Comparison of ENCODE assay signal across 15 cellular contexts in genomic region chr9:124292696-124293593, GRCh38. TPM values are rescaled to one million over a fixed set of nuclear protein-coding genes. Genes with fewer than 3 reads are reported as not detected.
A peak's percentile ranks its signal among the peaks of the same experiment; 100 is the strongest.
DNase-seq lines count a peak whose midpoint lies in the region; ATAC-seq and TF ChIP-seq lines count a peak whose summit lies in the region.
"Had no signal": no experiment of that assay in that cellular context is flagged by ENCODE, and none has a peak within 500 bp of the region (broad histone marks: within the 10 kb centered on the region; RNA-seq: fewer than 3 reads in every experiment).

No MANE protein-coding gene starts in this region.

- no peaks in the 10 kb centered on the region for H3K9me3 Mint-ChIP-seq in activated CD4-positive, alpha-beta memory T cell treated with anti-CD3 and anti-CD28 coated beads for 36 hours
- no peaks in the 10 kb centered on the region for H3K9me3 Mint-ChIP-seq in activated CD4-positive, alpha-beta memory T cell treated with anti-CD3 and anti-CD28 coated beads, Interleukin-2, amount 10 ng/mL, durations not matched to agents 7 days and 5 days
- no peaks in the 10 kb centered on the region for H3K9me3 Mint-ChIP-seq in activated naive CD8-positive, alpha-beta T cell (ENCODE audit: low read depth)
- no peaks in the 10 kb centered on the region for H3K9me3 Mint-ChIP-seq in GM23338
- H3K9me3 Mint-ChIP-seq: neural crest cell had no signal

- H3K4me3 Mint-ChIP-seq in activated CD4-positive, alpha-beta memory T cell treated with anti-CD3 and anti-CD28 coated beads for 36 hours, result peak overlapping the region; percentile 4
- no peak overlapping the region for H3K4me3 Mint-ChIP-seq in activated CD4-positive, alpha-beta memory T cell treated with anti-CD3 and anti-CD28 coated beads, Interleukin-2, amount 10 ng/mL, durations not matched to agents 7 days and 5 days
- peak overlapping the region; percentile 64 for H3K4me3 Mint-ChIP-seq in activated naive CD8-positive, alpha-beta T cell
- no peak overlapping the region for H3K4me3 Mint-ChIP-seq in GM23338
- H3K4me3 Mint-ChIP-seq: neural crest cell had no signal

- H3K79me2 ChIP-seq in GM23338 (replicated peaks; ENCODE audit: insufficient read depth) (no peaks in the 10 kb centered on the region), PC-3 (ENCODE audit: low read length) (peaks cover 46% of the 10 kb centered on the region)

- CTCF ChIA-PET in activated CD4-positive, alpha-beta memory T cell treated with anti-CD3 and anti-CD28 coated beads for 36 hours (lab: Charles Lee), result interaction anchor here (1.4 to 2.6 kb wide), 3 partner anchors 27 to 166 kb away, joined by 3 to 14 read pairs (median 8); no protein-coding TSS in a partner anchor
- CTCF ChIA-PET in activated CD4-positive, alpha-beta memory T cell treated with anti-CD3 and anti-CD28 coated beads, Interleukin-2, amount 10 ng/mL, durations not matched to agents 7 days and 5 days (lab: Charles Lee), result interaction anchor here (1.0 kb wide), 1 partner anchor 166 kb away, joined by 4 read pairs; no protein-coding TSS in a partner anchor
- CTCF ChIA-PET in PC-3 (lab: Charles Lee), result no interaction called here

- ATAC-seq in lower lobe of right lung (no peak), upper lobe of right lung (no peak), GM23338 (no peak), PC-3 (no peak)
- ATAC-seq: gastrocnemius medialis had no signal

- H3K9me2 ChIP-seq in GM23338 (ENCODE audit: insufficient read depth) (no peaks in the 10 kb centered on the region), PC-3 (replicated peaks; ENCODE audit: low read length) (no peaks in the 10 kb centered on the region)

- no peaks in the 10 kb centered on the region for H3K9me3 ChIP-seq in lower lobe of right lung
- no peaks in the 10 kb centered on the region for H3K9me3 ChIP-seq in upper lobe of right lung
- H3K9me3 ChIP-seq in PC-3 (ENCODE audit: low read length), result no peaks in the 10 kb centered on the region
- H3K9me3 ChIP-seq: gastrocnemius medialis, transverse colon had no signal

- no peak overlapping the region for H3K9ac ChIP-seq in PC-3 (ENCODE audit: low read length)

- no peaks in the 10 kb centered on the region for H3F3A ChIP-seq in GM23338 (replicated peaks; ENCODE audit: low read depth)
- no peaks in the 10 kb centered on the region for H3F3A ChIP-seq in PC-3 (ENCODE audit: low read length, unreplicated experiment)

- intact Hi-C loops in activated CD4-positive, alpha-beta memory T cell treated with anti-CD3 and anti-CD28 coated beads for 36 hours (cut with micrococcal nuclease), result no loop called here
- intact Hi-C loops in lower lobe of right lung (cut with DNase I), result no loop called here
- intact Hi-C loops in upper lobe of right lung (cut with DNase I), result no loop called here
- intact Hi-C loops in PC-3 (cut with micrococcal nuclease), result no loop called here

- no peak overlapping the region for H2AFZ ChIP-seq in GM23338
- no peak overlapping the region for H2AFZ ChIP-seq in PC-3 (ENCODE audit: low read length)

- H3K27me3 Mint-ChIP-seq in activated CD4-positive, alpha-beta memory T cell treated with anti-CD3 and anti-CD28 coated beads for 36 hours, result no peaks in the 10 kb centered on the region
- no peaks in the 10 kb centered on the region for H3K27me3 Mint-ChIP-seq in activated CD4-positive, alpha-beta memory T cell treated with anti-CD3 and anti-CD28 coated beads, Interleukin-2, amount 10 ng/mL, durations not matched to agents 7 days and 5 days
- H3K27me3 Mint-ChIP-seq in activated naive CD8-positive, alpha-beta T cell, result peaks cover 1% of the 10 kb centered on the region
- H3K27me3 Mint-ChIP-seq in GM23338 (ENCODE audit: insufficient read depth, low read depth, poor library complexity), result peaks cover 9% of the 10 kb centered on the region

- H3K36me3 Mint-ChIP-seq in activated CD4-positive, alpha-beta memory T cell treated with anti-CD3 and anti-CD28 coated beads for 36 hours, result peaks cover 3% of the 10 kb centered on the region
- H3K36me3 Mint-ChIP-seq in activated CD4-positive, alpha-beta memory T cell treated with anti-CD3 and anti-CD28 coated beads, Interleukin-2, amount 10 ng/mL, durations not matched to agents 7 days and 5 days (ENCODE audit: low read depth), result peaks cover 2% of the 10 kb centered on the region
- H3K36me3 Mint-ChIP-seq in activated naive CD8-positive, alpha-beta T cell, result peaks cover 2% of the 10 kb centered on the region
- H3K36me3 Mint-ChIP-seq in GM23338 (ENCODE audit: low read depth), result no peaks in the 10 kb centered on the region; the same call in 2 of the 3 replicates

- DNase-seq in activated CD4-positive, alpha-beta memory T cell treated with anti-CD3 and anti-CD28 coated beads for 36 hours, result no peak
- DNase-seq in activated CD4-positive, alpha-beta memory T cell treated with anti-CD3 and anti-CD28 coated beads, Interleukin-2, amount 10 ng/mL, durations not matched to agents 7 days and 5 days, result no peak
- DNase-seq in lower lobe of right lung (no peak), upper lobe of right lung (no peak), GM23338 (ENCODE audit: low spot score) (no peak), PC-3 (no peak), HuH-7.5 (ENCODE audit: low spot score) (no peak)
- DNase-seq: gastrocnemius medialis, kidney, NCI-H1105, NCI-H446, T-helper 9 cell, transverse colon had no signal

- peaks cover 81% of the 10 kb centered on the region for H3K4me1 ChIP-seq in lower lobe of right lung
- peaks cover 91% of the 10 kb centered on the region for H3K4me1 ChIP-seq in upper lobe of right lung
- H3K4me1 ChIP-seq in GM23338 (ENCODE audit: insufficient read depth), result no peaks in the 10 kb centered on the region
- peaks cover 32% of the 10 kb centered on the region for H3K4me1 ChIP-seq in PC-3 (ENCODE audit: insufficient read depth, low read length)

- peaks cover 28% of the 10 kb centered on the region for H3K4me1 Mint-ChIP-seq in activated CD4-positive, alpha-beta memory T cell treated with anti-CD3 and anti-CD28 coated beads for 36 hours (ENCODE audit: low read depth)
- H3K4me1 Mint-ChIP-seq in activated CD4-positive, alpha-beta memory T cell treated with anti-CD3 and anti-CD28 coated beads, Interleukin-2, amount 10 ng/mL, durations not matched to agents 7 days and 5 days, result peaks cover 39% of the 10 kb centered on the region
- peaks cover 33% of the 10 kb centered on the region for H3K4me1 Mint-ChIP-seq in activated naive CD8-positive, alpha-beta T cell (ENCODE audit: low read depth)
- H3K4me1 Mint-ChIP-seq in GM23338, result peaks cover 18% of the 10 kb centered on the region

- H3K27me3 ChIP-seq in lower lobe of right lung (ENCODE audit: low read depth) (no peaks in the 10 kb centered on the region), upper lobe of right lung (no peaks in the 10 kb centered on the region), GM23338 (ENCODE audit: insufficient read depth) (no peaks in the 10 kb centered on the region), PC-3 (ENCODE audit: low read length) (no peaks in the 10 kb centered on the region)
- H3K27me3 ChIP-seq: gastrocnemius medialis, transverse colon had no signal

- BruUV-seq in PC-3 (replicated peaks; lab: Mats Ljungman, UMichigan), result no TSS peak

- H3K36me3 ChIP-seq in lower lobe of right lung (no peaks in the 10 kb centered on the region), upper lobe of right lung (no peaks in the 10 kb centered on the region), GM23338 (ENCODE audit: insufficient read depth) (no peaks in the 10 kb centered on the region), PC-3 (ENCODE audit: low read depth, low read length) (no peaks in the 10 kb centered on the region)
- H3K36me3 ChIP-seq: gastrocnemius medialis, transverse colon had no signal

- no peak overlapping the region for H3K27ac Mint-ChIP-seq in activated CD4-positive, alpha-beta memory T cell treated with anti-CD3 and anti-CD28 coated beads for 36 hours
- no peak overlapping the region for H3K27ac Mint-ChIP-seq in activated CD4-positive, alpha-beta memory T cell treated with anti-CD3 and anti-CD28 coated beads, Interleukin-2, amount 10 ng/mL, durations not matched to agents 7 days and 5 days
- peak overlapping the region; percentile 47 for H3K27ac Mint-ChIP-seq in activated naive CD8-positive, alpha-beta T cell
- no peak overlapping the region for H3K27ac Mint-ChIP-seq in GM23338

- TF ChIP-seq CTCF in lower lobe of right lung (IDR thresholded peaks at IDR 0.05) (no peak), upper lobe of right lung (IDR thresholded peaks at IDR 0.05) (no peak), GM23338 (conservative IDR thresholded peaks at IDR 0.05; ENCODE audit: low read depth in 2 of 2) (no peak), PC-3 (conservative IDR thresholded peaks at IDR 0.05; ENCODE audit: low read depth, low read length) (no peak)

- H3K27ac ChIP-seq in lower lobe of right lung, result peak overlapping the region; percentile 24
- peak overlapping the region; percentile 36 for H3K27ac ChIP-seq in upper lobe of right lung
- no peak overlapping the region for H3K27ac ChIP-seq in GM23338 (ENCODE audit: low read depth)
- no peak overlapping the region for H3K27ac ChIP-seq in PC-3 (ENCODE audit: low read length)
- H3K27ac ChIP-seq: gastrocnemius medialis had no signal

- H3K4me2 ChIP-seq in GM23338 (no peak overlapping the region), PC-3 (ENCODE audit: low read length) (no peak overlapping the region)

- H4K20me1 ChIP-seq in GM23338 (replicated peaks; ENCODE audit: insufficient read depth) (no peaks in the 10 kb centered on the region; the same call in 1 of the 2 replicates), PC-3 (ENCODE audit: low read length) (no peaks in the 10 kb centered on the region)

- H3K4me3 ChIP-seq in lower lobe of right lung, result peak overlapping the region; percentile 28
- H3K4me3 ChIP-seq in upper lobe of right lung, result peak overlapping the region; percentile 8
- no peak overlapping the region for H3K4me3 ChIP-seq in GM23338
- H3K4me3 ChIP-seq in PC-3 (ENCODE audit: low read length), result no peak overlapping the region
- H3K4me3 ChIP-seq: gastrocnemius medialis, transverse colon had no signal

- POLR2A ChIA-PET in activated CD4-positive, alpha-beta memory T cell treated with anti-CD3 and anti-CD28 coated beads for 36 hours (lab: Charles Lee), result no interaction called here
- POLR2A ChIA-PET in activated CD4-positive, alpha-beta memory T cell treated with anti-CD3 and anti-CD28 coated beads, Interleukin-2, amount 10 ng/mL, durations not matched to agents 7 days and 5 days (lab: Charles Lee), result no interaction called here
- POLR2A ChIA-PET in PC-3 (lab: Charles Lee; ENCODE audit: unreplicated experiment), result no interaction called here

RNA-seq across cellular contexts. Expression of gene NEK6, which starts 35.2 kb away (rescaled TPM):
- 10 to 100 TPM; 16.1 to 18.8 TPM for total RNA-seq in activated CD4-positive, alpha-beta memory T cell treated with anti-CD3 and anti-CD28 coated beads for 36 hours
- 10 to 100 TPM; 16.9 to 18.9 TPM for total RNA-seq in activated CD4-positive, alpha-beta memory T cell treated with anti-CD3 and anti-CD28 coated beads, Interleukin-2, amount 10 ng/mL, durations not matched to agents 7 days and 5 days
- total RNA-seq in lower lobe of right lung, result 125 TPM
- 137 TPM for total RNA-seq in upper lobe of right lung
- 10.4 and 11.2 TPM in 2 replicates for total RNA-seq in GM23338 (2014; rRNA removed; shearing (Covaris generic))
- 6.5 and 8.1 TPM in 2 replicates for polyA plus RNA-seq in GM23338 (2016; fragmentation: Nextera tagmentation; extraction: Ambion mirVana)
- total RNA-seq in PC-3 (2014; rRNA removed), result 21.1 and 22.1 TPM in 2 replicates

Comparison
In these comparisons a context has a peak if more than half of its experiments do, and no peak if none do; other contexts are left out.
1. H3K4me3 Mint-ChIP-seq: peak in activated CD4-positive, alpha-beta memory T cell treated with anti-CD3 and anti-CD28 coated beads for 36 hours (single experiment) and activated naive CD8-positive, alpha-beta T cell (single experiment); none in activated CD4-positive, alpha-beta memory T cell treated with anti-CD3 and anti-CD28 coated beads, Interleukin-2, amount 10 ng/mL, durations not matched to agents 7 days and 5 days (single experiment) and GM23338 (single experiment).
2. H3K27ac ChIP-seq: peak in lower lobe of right lung (single experiment) and upper lobe of right lung (single experiment); none in GM23338 (single experiment) and PC-3 (single experiment).
3. H3K4me3 ChIP-seq: peak in lower lobe of right lung (single experiment) and upper lobe of right lung (single experiment); none in GM23338 (single experiment) and PC-3 (single experiment).